In genomic region chr16:89795676-89796075, GRCh38 we compare ENCODE assay signal across 17 cellular contexts. TPM values are rescaled to one million over a fixed set of nuclear protein-coding genes. Genes with fewer than 3 reads are reported as not detected.
A peak's percentile ranks its signal among the peaks of the same experiment; 100 is the strongest.
DNase-seq lines count a peak whose midpoint lies in the region; TF ChIP-seq lines count a peak whose summit lies in the region.
"Had no signal": no experiment of that assay in that cellular context is flagged by ENCODE, and none has a peak within 500 bp of the region (broad histone marks: within the 10 kb centered on the region; RNA-seq: fewer than 3 reads in every experiment).

No MANE protein-coding gene starts in this region.

- intact Hi-C loops in activated CD4-positive, alpha-beta T cell treated with anti-CD3 and anti-CD28 coated beads, Interleukin-2, amount 10 ng/mL, durations not matched to agents 24 days and 14 days (cut with micrococcal nuclease): no loop called here

- H4K8ac ChIP-seq in mesendoderm (ENCODE audit: low read depth, low read length): no peak overlapping the region

- no peaks in the 10 kb centered on the region for H3K79me1 ChIP-seq in mesendoderm (ENCODE audit: low read length)

- no peak for DNase-seq in activated CD4-positive, alpha-beta T cell treated with anti-CD3 and anti-CD28 coated beads, Interleukin-2, amount 10 ng/mL, durations not matched to agents 24 days and 14 days
- DNase-seq in activated CD4-positive, alpha-beta T cell treated with anti-CD3 and anti-CD28 coated beads for 48 hours: no peak
- peak; percentile 14 for DNase-seq in M059J (ENCODE audit: low read depth)
- peak; percentile 62 for DNase-seq in mesendoderm
- no peak for DNase-seq in HuH-7 (ENCODE audit: low spot score)
- no peak for DNase-seq in erythroblast (lab: John Stamatoyannopoulos, UW)
- no peak for DNase-seq in NCI-H345 treated with DMSO at 0.1 percent for 48 hours (lab: John Stamatoyannopoulos, UW; ENCODE audit: unreplicated experiment)
- DNase-seq: CD4-positive, CD25-positive, alpha-beta regulatory T cell; KBM-7; MG63; NCI-H1105 treated with DMSO at 0.1 percent for 48 hours; NCI-H146; NCI-H1930; NCI-H2107; NCI-H526 treated with DMSO at 0.1 percent for 48 hours; SHP77 had no signal

- no peak overlapping the region for H3K56ac ChIP-seq in mesendoderm (ENCODE audit: low read length)

- no peak overlapping the region for H2BK15ac ChIP-seq in mesendoderm (replicated peaks; ENCODE audit: low read depth)

- H3K27me3 Mint-ChIP-seq in activated CD4-positive, alpha-beta T cell treated with anti-CD3 and anti-CD28 coated beads, Interleukin-2, amount 10 ng/mL, durations not matched to agents 24 days and 14 days: no peaks in the 10 kb centered on the region
- H3K27me3 Mint-ChIP-seq: CD4-positive, CD25-positive, alpha-beta regulatory T cell had no signal

- H3K27me3 ChIP-seq in mesendoderm (ENCODE audit: insufficient read depth, low read length, poor library complexity): no peaks in the 10 kb centered on the region
- H3K27me3 ChIP-seq: BLaER1, MG63 had no signal

- no peak overlapping the region for H2AK5ac ChIP-seq in mesendoderm (ENCODE audit: low read length)

- H3K4ac ChIP-seq in mesendoderm (ENCODE audit: low read depth, low read length): no peak overlapping the region

- peaks cover 24% of the 10 kb centered on the region for H3K36me3 ChIP-seq in mesendoderm (ENCODE audit: control insufficient read depth, insufficient read depth, low read length)

- peaks cover 53% of the 10 kb centered on the region for H3K36me3 Mint-ChIP-seq in activated CD4-positive, alpha-beta T cell treated with anti-CD3 and anti-CD28 coated beads, Interleukin-2, amount 10 ng/mL, durations not matched to agents 24 days and 14 days (ENCODE audit: low read depth)
- H3K36me3 Mint-ChIP-seq: CD4-positive, CD25-positive, alpha-beta regulatory T cell had no signal

- H3K4me3 Mint-ChIP-seq in activated CD4-positive, alpha-beta T cell treated with anti-CD3 and anti-CD28 coated beads, Interleukin-2, amount 10 ng/mL, durations not matched to agents 24 days and 14 days: no peak overlapping the region
- H3K4me3 Mint-ChIP-seq: CD4-positive, CD25-positive, alpha-beta regulatory T cell had no signal

- TF ChIP-seq POLR2A in erythroblast (IDR thresholded peaks at IDR 0.05; ENCODE audit: low read length): no peak

- H3K4me1 ChIP-seq in mesendoderm (ENCODE audit: control insufficient read depth, low read depth, low read length): no peaks in the 10 kb centered on the region
- H3K4me1 ChIP-seq: BLaER1 had no signal

- H3K4me2 ChIP-seq in mesendoderm (ENCODE audit: low read length): no peak overlapping the region
- H3K4me2 ChIP-seq: BLaER1 had no signal

- no peak overlapping the region for H3K4me3 ChIP-seq in mesendoderm (ENCODE audit: low read length)
- H3K4me3 ChIP-seq: BLaER1, MG63 had no signal

- H2BK5ac ChIP-seq in mesendoderm (ENCODE audit: low read length): no peak overlapping the region

- H3K79me2 ChIP-seq in mesendoderm (ENCODE audit: control insufficient read depth, insufficient read depth, low read length): no peaks in the 10 kb centered on the region

- WGBS in mesendoderm (ENCODE audit: extremely low coverage, insufficient coverage, low lambda C conversion rate): no CpG with 5 or more reads among the region's 5 CpGs

- no peak overlapping the region for H3K18ac ChIP-seq in mesendoderm (ENCODE audit: low read length)

- no peaks in the 10 kb centered on the region for H3K9me3 Mint-ChIP-seq in activated CD4-positive, alpha-beta T cell treated with anti-CD3 and anti-CD28 coated beads, Interleukin-2, amount 10 ng/mL, durations not matched to agents 24 days and 14 days
- H3K9me3 Mint-ChIP-seq: CD4-positive, CD25-positive, alpha-beta regulatory T cell had no signal

- H3K4me1 Mint-ChIP-seq in activated CD4-positive, alpha-beta T cell treated with anti-CD3 and anti-CD28 coated beads, Interleukin-2, amount 10 ng/mL, durations not matched to agents 24 days and 14 days: peaks cover 1% of the 10 kb centered on the region

- H3K27ac ChIP-seq in mesendoderm (ENCODE audit: low read depth, low read length): no peak overlapping the region
- H3K27ac ChIP-seq: BLaER1 had no signal

- H2BK120ac ChIP-seq in mesendoderm (ENCODE audit: low read depth, low read length): no peak overlapping the region

- no peak overlapping the region for H3K9ac ChIP-seq in mesendoderm (ENCODE audit: low read length)
- H3K9ac ChIP-seq: BLaER1 had no signal

- no peak overlapping the region for H4K5ac ChIP-seq in mesendoderm (ENCODE audit: low read length)

- H3K27ac Mint-ChIP-seq in activated CD4-positive, alpha-beta T cell treated with anti-CD3 and anti-CD28 coated beads, Interleukin-2, amount 10 ng/mL, durations not matched to agents 24 days and 14 days: peak overlapping the region; percentile 6
- H3K27ac Mint-ChIP-seq: CD4-positive, CD25-positive, alpha-beta regulatory T cell had no signal

- H3K23ac ChIP-seq in mesendoderm (ENCODE audit: low read length): no peak overlapping the region

RNA-seq across cellular contexts. Expression of gene FANCA, which starts 20.8 kb away (rescaled TPM):
- 226 and 237 TPM in 2 replicates for total RNA-seq in activated CD4-positive, alpha-beta T cell treated with anti-CD3 and anti-CD28 coated beads, Interleukin-2, amount 10 ng/mL, durations not matched to agents 24 days and 14 days
- total RNA-seq in M059J (2014; rRNA removed; shearing (Covaris generic)): 27.9 and 40.5 TPM in 2 replicates
- polyA plus RNA-seq in mesendoderm (2013, experiment 1 of 2): 28.0 TPM
- polyA plus RNA-seq in mesendoderm (2013, experiment 2 of 2): 28.8 TPM

RNA-seq across cellular contexts. Expression of gene SPIRE2, which starts 32.6 kb away (rescaled TPM):
- 1.9 and 2.0 TPM in 2 replicates for total RNA-seq in activated CD4-positive, alpha-beta T cell treated with anti-CD3 and anti-CD28 coated beads, Interleukin-2, amount 10 ng/mL, durations not matched to agents 24 days and 14 days
- 1.1 and 2.3 TPM in 2 replicates for total RNA-seq in M059J (2014; rRNA removed; shearing (Covaris generic))
- 2.6 TPM for polyA plus RNA-seq in mesendoderm (2013, experiment 1 of 2)
- polyA plus RNA-seq in mesendoderm (2013, experiment 2 of 2): 2.7 TPM
- polyA plus RNA-seq: CD4-positive, CD25-positive, alpha-beta regulatory T cell had no signal

Comparison
In these comparisons a context has a peak if more than half of its experiments do, and no peak if none do; other contexts are left out.
1. DNase-seq: peak in M059J (single experiment) and mesendoderm (single experiment); none in activated CD4-positive, alpha-beta T cell treated with anti-CD3 and anti-CD28 coated beads, Interleukin-2, amount 10 ng/mL, durations not matched to agents 24 days and 14 days (single experiment), activated CD4-positive, alpha-beta T cell treated with anti-CD3 and anti-CD28 coated beads for 48 hours (single experiment), HuH-7 (single experiment), erythroblast (0 of 2) and NCI-H345 treated with DMSO at 0.1 percent for 48 hours (single experiment).